ENCODE assay signal across 2 cellular contexts in genomic region chr7:26184283-26185020, GRCh38.
TF ChIP-seq lines count a peak whose summit lies in the region.

No MANE protein-coding gene starts in this region.

TF ChIP-seq in SK-N-SH, 30 proteins besides CTCF, POLR2A, EP300 and RAD21:
- TF ChIP-seq SIN3A (IDR thresholded peaks at IDR 0.05; ENCODE audit: borderline replicate concordance, low read depth, low read length) (peak; percentile 35; the same call in 1 of the 2 replicates), JUND (IDR thresholded peaks at IDR 0.05) (peak; percentile 9; the same call in 1 of the 2 replicates), POLR2AphosphoS5 (IDR thresholded peaks at IDR 0.05; ENCODE audit: low read depth, low read length) (peak; percentile 39)
TF ChIP-seq in SK-N-SH: peak in this region for 3; not testable (repeated sequence) for 27.

TF ChIP-seq in GM12878, 131 proteins besides CTCF, POLR2A, EP300 and RAD21:
- TF ChIP-seq E2F8 (IDR thresholded peaks at IDR 0.05; ENCODE audit: low read depth, partially characterized antibody) (peak; percentile 13), POU2F2 (IDR thresholded peaks at IDR 0.05; ENCODE audit: borderline replicate concordance, low read depth, low read length) (peak; percentile 43; the same call in 1 of the 3 replicates), BACH1 (IDR thresholded peaks at IDR 0.05; ENCODE audit: borderline replicate concordance) (peak; percentile 39; the same call in 1 of the 2 replicates), PML (IDR thresholded peaks at IDR 0.05; ENCODE audit: low read length) (peak; percentile 33; the same call in 1 of the 2 replicates), BCLAF1 (IDR thresholded peaks at IDR 0.05) (peak; percentile 7; the same call in 1 of the 2 replicates), POLR2AphosphoS5 (IDR thresholded peaks at IDR 0.05; ENCODE audit: low read length) (peak; percentile 34; the same call in 1 of the 2 replicates), POLR2AphosphoS2 (IDR thresholded peaks at IDR 0.05; ENCODE audit: low read depth, low read length) (0 out of 2 replicates have a peak, but pooled peaks have one; percentile 14)
